In genomic region chr5:65818592-65818991, GRCh38 we compare ENCODE assay signal across 21 cellular contexts.
DNase-seq lines count a peak whose midpoint lies in the region; ATAC-seq and TF ChIP-seq lines count a peak whose summit lies in the region.
"Had no signal": no experiment of that assay in that cellular context is flagged by ENCODE, and none has a peak within 500 bp of the region (broad histone marks: within the 10 kb centered on the region; RNA-seq: fewer than 3 reads in every experiment).

No MANE protein-coding gene starts in this region.

- WGBS in SK-N-SH (ENCODE audit: low lambda C conversion rate): 88% methylated on average over 4 of the region's 4 CpGs

- DNase-seq in SK-N-SH: peak; percentile 22
- peak; percentile 29 for DNase-seq in glutamatergic neuron
- DNase-seq in mucosa of gallbladder (ENCODE audit: low spot score): peak; percentile 89
- DNase-seq in superior temporal gyrus (ENCODE audit: extremely low spot score): peak; percentile 89
- DNase-seq in gastrocnemius medialis: no peak
- no peak for DNase-seq in activated naive CD8-positive, alpha-beta T cell treated with anti-CD3 and anti-CD28 coated beads, Interleukin-2, amount 50 U/mL, for 24 hours
- DNase-seq: activated CD4-positive, alpha-beta memory T cell treated with anti-CD3 and anti-CD28 coated beads for 36 hours; activated naive CD4-positive, alpha-beta T cell treated with anti-CD3 and anti-CD28 coated beads for 36 hours; activated T-cell treated with anti-CD3 and anti-CD28 coated beads, Interleukin-2, amount 50 U/mL, for 1 hour; COR-L47; GM23248; heart left ventricle; islet precursor cell; mesenchymal stem cell; NCI-H1694; NCI-H82; OCI-M1; right cardiac atrium; T-helper 17 cell; WERI-Rb-1 had no signal

- H3K36me3 Mint-ChIP-seq in glutamatergic neuron (ENCODE audit: unreplicated experiment): no peaks in the 10 kb centered on the region
- H3K36me3 Mint-ChIP-seq in activated naive CD8-positive, alpha-beta T cell treated with anti-CD3 and anti-CD28 coated beads, Interleukin-2, amount 50 U/mL, for 24 hours (ENCODE audit: low read depth): peaks cover 28% of the 10 kb centered on the region

- TF ChIP-seq EP300 in SK-N-SH (IDR thresholded peaks at IDR 0.05; ENCODE audit: borderline replicate concordance in 1 of 2, low read depth in 1 of 2, low read length in 1 of 2): no peak

- ATAC-seq in gastrocnemius medialis: no peak
- ATAC-seq in activated naive CD8-positive, alpha-beta T cell treated with anti-CD3 and anti-CD28 coated beads, Interleukin-2, amount 50 U/mL, for 24 hours: no peak
- no peak for ATAC-seq in GM19463 (IDR thresholded peaks at IDR 0.05; ENCODE audit: unreplicated experiment)
- ATAC-seq: T-helper 17 cell had no signal

- peak overlapping the region in 1 of 2 experiments; percentile 39; a peak in 1 of 4 replicates for H3K27ac ChIP-seq in SK-N-SH (ENCODE audit: low read depth in 2 of 2, low read length in 1 of 2)
- H3K27ac ChIP-seq in gastrocnemius medialis: no peak overlapping the region
- H3K27ac ChIP-seq: GM23248, heart left ventricle, WERI-Rb-1 had no signal

- H3K36me3 ChIP-seq in SK-N-SH (replicated peaks in 1 of 2; ENCODE audit: control insufficient read depth in 1 of 2, insufficient read depth in 2 of 2, low read length in 1 of 2) (peaks cover 14 to 24% of the 10 kb centered on the region in 2 experiments), gastrocnemius medialis (peaks cover 0 to 20% of the 10 kb centered on the region in 2 donors)

- peaks cover 5 to 13% of the 10 kb centered on the region in 2 experiments for H3K4me1 ChIP-seq in SK-N-SH (ENCODE audit: control insufficient read depth in 1 of 2, insufficient read depth in 2 of 2, low read depth in 1 of 2, low read length in 1 of 2)
- peaks cover 5 to 9% of the 10 kb centered on the region in 2 donors for H3K4me1 ChIP-seq in gastrocnemius medialis

- no peaks in the 10 kb centered on the region for H3K9me3 Mint-ChIP-seq in glutamatergic neuron (ENCODE audit: unreplicated experiment)
- no peaks in the 10 kb centered on the region for H3K9me3 Mint-ChIP-seq in activated naive CD8-positive, alpha-beta T cell treated with anti-CD3 and anti-CD28 coated beads, Interleukin-2, amount 50 U/mL, for 24 hours
- H3K9me3 Mint-ChIP-seq: activated CD4-positive, alpha-beta memory T cell treated with anti-CD3 and anti-CD28 coated beads for 36 hours; activated naive CD4-positive, alpha-beta T cell treated with anti-CD3 and anti-CD28 coated beads for 36 hours had no signal

- 0 out of 2 replicates have a peak overlapping the region, but pooled peaks have one; percentile 7 for H3K9ac ChIP-seq in SK-N-SH
- H3K9ac ChIP-seq: GM23248 had no signal

- TF ChIP-seq POLR2A in gastrocnemius medialis (IDR thresholded peaks at IDR 0.05): no peak

- H2AFZ ChIP-seq in SK-N-SH (ENCODE audit: low read depth): no peak overlapping the region
- H2AFZ ChIP-seq: GM23248 had no signal

- peaks cover 15% of the 10 kb centered on the region for H3K4me1 Mint-ChIP-seq in glutamatergic neuron (ENCODE audit: low read depth, unreplicated experiment)
- peaks cover 15% of the 10 kb centered on the region for H3K4me1 Mint-ChIP-seq in activated naive CD8-positive, alpha-beta T cell treated with anti-CD3 and anti-CD28 coated beads, Interleukin-2, amount 50 U/mL, for 24 hours

- no peaks in the 10 kb centered on the region for H3K79me2 ChIP-seq in SK-N-SH (ENCODE audit: insufficient read depth)

- in situ Hi-C loops in gastrocnemius medialis (cut with MboI; ENCODE audit: low sequenced_read_pairs in 4 of 4): no loop called here

- no peaks in the 10 kb centered on the region for H3K27me3 ChIP-seq in SK-N-SH (ENCODE audit: insufficient read depth)
- H3K27me3 ChIP-seq in gastrocnemius medialis: no peaks in the 10 kb centered on the region
- H3K27me3 ChIP-seq: heart left ventricle had no signal

- peaks cover 9% of the 10 kb centered on the region for H3F3A ChIP-seq in SK-N-SH (replicated peaks; ENCODE audit: insufficient read depth)

- no peak overlapping the region for H3K4me2 ChIP-seq in SK-N-SH

- POLR2A ChIA-PET in SK-N-SH (lab: Yijun Ruan, JAX): no interaction called here

- no peak for TF ChIP-seq RAD21 in SK-N-SH (IDR thresholded peaks at IDR 0.05; ENCODE audit: low read length)

- H3K4me3 ChIP-seq in SK-N-SH (ENCODE audit: low read depth in 2 of 2, low read length in 1 of 2): no peak overlapping the region
- no peak overlapping the region for H3K4me3 ChIP-seq in gastrocnemius medialis
- H3K4me3 ChIP-seq: GM23248, heart left ventricle had no signal

- CTCF ChIA-PET in SK-N-SH (lab: Yijun Ruan, JAX): interaction anchor here (1.0 to 1.7 kb wide), 2 partner anchors 13 to 43 kb away, joined by 3 to 5 read pairs; no protein-coding TSS in a partner anchor

- peak overlapping the region; percentile 48 for H3K4me3 Mint-ChIP-seq in glutamatergic neuron (ENCODE audit: unreplicated experiment)
- H3K4me3 Mint-ChIP-seq in activated naive CD8-positive, alpha-beta T cell treated with anti-CD3 and anti-CD28 coated beads, Interleukin-2, amount 50 U/mL, for 24 hours: no peak overlapping the region
- H3K4me3 Mint-ChIP-seq: activated CD4-positive, alpha-beta memory T cell treated with anti-CD3 and anti-CD28 coated beads for 36 hours; activated naive CD4-positive, alpha-beta T cell treated with anti-CD3 and anti-CD28 coated beads for 36 hours; T-helper 17 cell had no signal

- H3K27me3 Mint-ChIP-seq in glutamatergic neuron (ENCODE audit: unreplicated experiment): no peaks in the 10 kb centered on the region
- no peaks in the 10 kb centered on the region for H3K27me3 Mint-ChIP-seq in activated naive CD8-positive, alpha-beta T cell treated with anti-CD3 and anti-CD28 coated beads, Interleukin-2, amount 50 U/mL, for 24 hours
- H3K27me3 Mint-ChIP-seq: activated CD4-positive, alpha-beta memory T cell treated with anti-CD3 and anti-CD28 coated beads for 36 hours; T-helper 17 cell had no signal

- peak overlapping the region; percentile 57 for H3K27ac Mint-ChIP-seq in glutamatergic neuron (ENCODE audit: unreplicated experiment)
- no peak overlapping the region for H3K27ac Mint-ChIP-seq in activated naive CD8-positive, alpha-beta T cell treated with anti-CD3 and anti-CD28 coated beads, Interleukin-2, amount 50 U/mL, for 24 hours
- H3K27ac Mint-ChIP-seq: activated CD4-positive, alpha-beta memory T cell treated with anti-CD3 and anti-CD28 coated beads for 36 hours; activated naive CD4-positive, alpha-beta T cell treated with anti-CD3 and anti-CD28 coated beads for 36 hours; T-helper 17 cell had no signal

- H3K9me2 ChIP-seq in SK-N-SH: no peaks in the 10 kb centered on the region

- no peak for TF ChIP-seq CTCF in SK-N-SH (IDR thresholded peaks at IDR 0.05)
- no peak for TF ChIP-seq CTCF in glutamatergic neuron (IDR thresholded peaks at IDR 0.05; ENCODE audit: partially characterized antibody, unreplicated experiment)
- TF ChIP-seq CTCF in gastrocnemius medialis (IDR thresholded peaks at IDR 0.05 in 4 of 5, conservative IDR thresholded peaks at IDR 0.05 in 1 of 5): no peak

- intact Hi-C loops in gastrocnemius medialis (cut with DNase I; ENCODE audit: low total_unique reads): no loop called here

- H3K9me3 ChIP-seq in SK-N-SH (no peaks in the 10 kb centered on the region), gastrocnemius medialis (no peaks in the 10 kb centered on the region)
- H3K9me3 ChIP-seq: heart left ventricle had no signal

- no peaks in the 10 kb centered on the region for H4K20me1 ChIP-seq in SK-N-SH (ENCODE audit: insufficient read depth)

TF ChIP-seq in SK-N-SH, 30 proteins besides CTCF, POLR2A, EP300 and RAD21:
- TF ChIP-seq MEF2A (IDR thresholded peaks at IDR 0.05; ENCODE audit: borderline replicate concordance, low read depth) (no peak), MXI1 (IDR thresholded peaks at IDR 0.05; ENCODE audit: low read depth, low read length) (peak; percentile 42; the same call in 1 of the 2 replicates), CHD2 (IDR thresholded peaks at IDR 0.05; ENCODE audit: low read length, partially characterized antibody) (peak; percentile 56), POLR2AphosphoS5 (IDR thresholded peaks at IDR 0.05; ENCODE audit: low read depth, low read length) (no peak), GATA2 (CRISPR knock-in tag; IDR thresholded peaks at IDR 0.05) (peak; percentile 60)

Comparison
In these comparisons a context has a peak if more than half of its experiments do, and no peak if none do; other contexts are left out.
1. DNase-seq: peak in SK-N-SH (single experiment), glutamatergic neuron (single experiment), mucosa of gallbladder (single experiment) and superior temporal gyrus (single experiment); none in gastrocnemius medialis (0 of 2) and activated naive CD8-positive, alpha-beta T cell treated with anti-CD3 and anti-CD28 coated beads, Interleukin-2, amount 50 U/mL, for 24 hours (single experiment).